ENCODE assay signal across 9 cellular contexts in the genomic region with DNA sequence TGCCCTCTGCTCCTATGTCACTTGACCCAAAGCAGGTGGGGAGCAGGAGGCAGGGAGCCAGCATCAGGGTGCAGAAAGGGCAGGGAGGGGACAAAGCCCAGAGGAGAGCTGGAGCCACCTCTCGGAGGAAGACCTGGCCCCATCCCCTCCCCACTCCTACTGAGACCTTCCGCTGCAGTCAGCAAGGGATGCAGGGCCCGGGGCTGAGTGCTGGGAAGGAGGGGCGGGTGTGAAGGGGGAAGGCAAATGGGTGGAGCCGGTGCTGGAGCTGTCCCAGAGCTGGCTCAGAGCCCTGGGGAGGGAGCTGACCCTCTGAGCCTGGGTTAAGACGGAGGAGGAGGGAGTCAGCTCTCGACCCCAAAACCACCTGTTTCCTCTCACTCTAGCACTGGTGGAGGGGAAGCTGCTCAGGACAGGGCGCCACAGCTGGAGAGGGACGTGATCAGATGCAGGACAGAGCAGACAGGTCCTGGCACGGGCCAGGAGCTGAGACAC. TPM values are rescaled to one million over a fixed set of nuclear protein-coding genes. Genes with fewer than 3 reads are reported as not detected.
DNase-seq lines count a peak whose midpoint lies in the region; ATAC-seq and TF ChIP-seq lines count a peak whose summit lies in the region.
"Had no signal": no experiment of that assay in that cellular context is flagged by ENCODE, and none has a peak within 500 bp of the region (broad histone marks: within the 10 kb centered on the region; RNA-seq: fewer than 3 reads in every experiment).

No MANE protein-coding gene starts in this region.

- ATAC-seq in left lobe of liver (peak; percentile 46), GM19455 (IDR thresholded peaks at IDR 0.05; ENCODE audit: unreplicated experiment) (no peak), HG03439 (IDR thresholded peaks at IDR 0.05; ENCODE audit: unreplicated experiment) (no peak)

- TF ChIP-seq EP300 in stomach (IDR thresholded peaks at IDR 0.05), result peak; percentile 76

- H3K4me3 ChIP-seq in cardiac fibroblast (replicated peaks in 1 of 2; ENCODE audit: low read depth in 2 of 2, low read length in 2 of 2) (no peak overlapping the region), stomach (no peak overlapping the region)

- H3K4me1 ChIP-seq in stomach, result peaks cover 75 to 94% (median 81%) of the 10 kb centered on the region in 4 donors

- WGBS in stomach, 5 donors, result 18 to 39% (median 24%) methylated on average over 9 to 10 of the region's 10 CpGs

- DNase-seq in NCI-H2196 (lab: John Stamatoyannopoulos, UW; ENCODE audit: unreplicated experiment), result peak; percentile 68
- peak; percentile 27 to 83 for DNase-seq in cardiac fibroblast (ENCODE audit: low read depth in 2 of 2)
- DNase-seq in left lobe of liver (ENCODE audit: low spot score), result peak; percentile 73
- DNase-seq in stomach, result peak; percentile 67
- no peak for DNase-seq in NCI-H1930 (lab: John Stamatoyannopoulos, UW)
- no peak for DNase-seq in Ammon's horn (ENCODE audit: low spot score)
- DNase-seq: effector memory CD8-positive, alpha-beta T cell had no signal

- TF ChIP-seq CTCF in cardiac fibroblast (IDR thresholded peaks at IDR 0.05; ENCODE audit: low read depth, low read length) (no peak), stomach (IDR thresholded peaks at IDR 0.05) (no peak)

- no peaks in the 10 kb centered on the region for H3K27me3 ChIP-seq in stomach

- TF ChIP-seq POLR2A in stomach (IDR thresholded peaks at IDR 0.05), result no peak

- H3K27ac ChIP-seq in stomach, result peak overlapping the region; percentile 64 to 97 (median 89)

- H3K9me3 ChIP-seq in stomach, result no peaks in the 10 kb centered on the region

- intact Hi-C loops in stomach (cut with DNase I; ENCODE audit: low total_unique reads), result no loop called here

- peaks cover 8 to 26% (median 25%) of the 10 kb centered on the region in 4 donors for H3K36me3 ChIP-seq in stomach

RNA-seq across cellular contexts. Expression of gene HS1BP3, which starts 33.8 kb away (rescaled TPM):
- total RNA-seq in left lobe of liver (20.1 TPM), stomach (100 to 1,000 TPM in 1 of 5 donors, 10 to 100 TPM in 4; 13.8 to 105 (median 22.5) TPM)
- polyA plus RNA-seq in stomach, result 10 to 100 TPM; 20.6 to 25.2 (median 24.1) TPM

RNA-seq across cellular contexts. Expression of gene GDF7, which starts 49.8 kb away (rescaled TPM):
- total RNA-seq in left lobe of liver (3.5 TPM), stomach (1 to 10 TPM in 1 of 5 donors, under 1 TPM in 2, not detected in 2; 0.37 to 1.3 (median 0.45) TPM)
- under 1 TPM in 2 of 3 donors, not detected in 1; 0.10 to 0.12 TPM for polyA plus RNA-seq in stomach

Comparison
In these comparisons a context has a peak if more than half of its experiments do, and no peak if none do; other contexts are left out.
1. DNase-seq: peak in NCI-H2196 (single experiment), cardiac fibroblast (2 of 2), left lobe of liver (single experiment) and stomach (single experiment); none in NCI-H1930 (0 of 2) and Ammon's horn (single experiment).